8 cellular contexts compared by ENCODE assay signal in the genomic region with DNA sequence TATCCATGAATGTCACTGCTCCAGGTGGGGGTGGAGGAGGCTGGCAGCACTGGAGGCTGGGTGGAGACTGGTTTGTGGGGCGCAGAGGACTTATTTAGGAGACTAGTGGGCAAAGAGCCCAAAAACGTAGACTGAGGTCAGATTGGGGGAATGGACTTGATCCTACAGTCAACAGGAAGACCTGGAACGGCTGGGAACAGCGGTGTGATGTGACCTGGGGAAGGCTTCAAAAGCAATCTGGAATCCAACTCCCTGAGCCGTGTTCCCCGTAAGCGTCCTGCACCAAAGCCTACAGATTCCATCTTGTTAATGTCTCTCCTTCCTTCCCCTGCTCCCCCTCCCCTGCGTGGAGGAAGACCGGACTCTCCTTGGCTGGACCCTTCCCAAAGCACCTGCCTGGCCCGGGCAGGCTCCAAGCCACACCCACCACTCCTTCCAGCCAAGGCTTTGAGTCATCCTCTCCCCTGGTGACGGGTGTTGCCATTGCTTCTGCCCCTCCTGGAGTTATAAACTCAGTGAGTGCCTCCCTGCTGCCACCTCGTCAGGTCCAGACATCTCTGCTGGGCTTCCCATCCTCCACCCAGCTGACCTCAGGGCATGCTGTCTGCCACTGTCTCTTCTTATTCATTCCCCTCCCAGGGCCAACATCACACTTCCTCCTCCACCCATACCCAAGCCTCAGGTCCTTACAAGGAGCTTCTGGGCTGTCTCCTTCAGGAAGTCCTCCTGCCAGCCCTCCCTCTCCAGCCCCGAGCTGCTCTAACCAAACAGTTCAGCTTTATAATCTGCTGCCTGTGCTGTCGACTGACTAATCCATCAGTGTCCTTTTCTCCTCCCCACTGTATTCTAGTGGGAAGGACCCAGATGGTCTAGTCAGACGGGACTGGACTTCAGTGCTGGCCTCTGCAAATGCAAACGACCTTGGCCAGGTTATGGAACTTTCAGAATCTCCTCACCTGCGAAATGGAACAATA. TPM values are rescaled to one million over a fixed set of nuclear protein-coding genes. Genes with fewer than 3 reads are reported as not detected.
DNase-seq lines count a peak whose midpoint lies in the region; ATAC-seq, FAIRE-seq and TF ChIP-seq lines count a peak whose summit lies in the region.

No MANE protein-coding gene starts in this region.

- in situ Hi-C loops in ACHN (cut with HindIII; ENCODE audit: low pct_ligation_motif_present, low pct_unique_long_range_greater_than_20kb, low sequenced_read_pairs), result no loop called here

- H3K9me3 Mint-ChIP-seq in activated T-helper 1 cell treated with anti-CD3 and anti-CD28 coated beads, Interleukin-12 subunit alpha, Interleukin-12 subunit beta, Interleukin-2, Interleukin-4 antibody, amounts not matched to agents 30 ng/mL and 10 ng/mL and 1 ng/mL, durations not matched to agents 14 hours and 24 hours and 36 hours, result no peaks in the 10 kb centered on the region
- H3K9me3 Mint-ChIP-seq in neural progenitor cell, result no peaks in the 10 kb centered on the region

- H3K4me2 ChIP-seq in neural progenitor cell, result peak overlapping the region; percentile 98

- H3K4me3 Mint-ChIP-seq in activated T-helper 1 cell treated with anti-CD3 and anti-CD28 coated beads, Interleukin-12 subunit alpha, Interleukin-12 subunit beta, Interleukin-2, Interleukin-4 antibody, amounts not matched to agents 30 ng/mL and 10 ng/mL and 1 ng/mL, durations not matched to agents 14 hours and 24 hours and 36 hours, result peak overlapping the region; percentile 74
- peak overlapping the region; percentile 83 for H3K4me3 Mint-ChIP-seq in neural progenitor cell

- H3K4me1 ChIP-seq in NT2/D1 (ENCODE audit: insufficient read depth, insufficient read length) (peaks cover 14% of the 10 kb centered on the region), neural progenitor cell (peaks cover 30% of the 10 kb centered on the region)

- H3K27me3 Mint-ChIP-seq in activated T-helper 1 cell treated with anti-CD3 and anti-CD28 coated beads, Interleukin-12 subunit alpha, Interleukin-12 subunit beta, Interleukin-2, Interleukin-4 antibody, amounts not matched to agents 30 ng/mL and 10 ng/mL and 1 ng/mL, durations not matched to agents 14 hours and 24 hours and 36 hours (ENCODE audit: insufficient read depth), result peaks cover 7% of the 10 kb centered on the region
- peaks cover 11% of the 10 kb centered on the region for H3K27me3 Mint-ChIP-seq in neural progenitor cell (ENCODE audit: insufficient read depth, low read depth)

- no peaks in the 10 kb centered on the region for H3K9me3 ChIP-seq in NT2/D1 (ENCODE audit: insufficient read depth, low read length)
- H3K9me3 ChIP-seq in neural progenitor cell (ENCODE audit: low read depth), result no peaks in the 10 kb centered on the region

- peaks cover 40% of the 10 kb centered on the region for H3K4me1 Mint-ChIP-seq in activated T-helper 1 cell treated with anti-CD3 and anti-CD28 coated beads, Interleukin-12 subunit alpha, Interleukin-12 subunit beta, Interleukin-2, Interleukin-4 antibody, amounts not matched to agents 30 ng/mL and 10 ng/mL and 1 ng/mL, durations not matched to agents 14 hours and 24 hours and 36 hours (ENCODE audit: low read depth)
- peaks cover 46% of the 10 kb centered on the region for H3K4me1 Mint-ChIP-seq in neural progenitor cell

- no peak overlapping the region for H2AFZ ChIP-seq in neural progenitor cell (replicated peaks)

- peaks cover 6% of the 10 kb centered on the region for H3K36me3 Mint-ChIP-seq in activated T-helper 1 cell treated with anti-CD3 and anti-CD28 coated beads, Interleukin-12 subunit alpha, Interleukin-12 subunit beta, Interleukin-2, Interleukin-4 antibody, amounts not matched to agents 30 ng/mL and 10 ng/mL and 1 ng/mL, durations not matched to agents 14 hours and 24 hours and 36 hours (ENCODE audit: low read depth)
- peaks cover 2% of the 10 kb centered on the region for H3K36me3 Mint-ChIP-seq in neural progenitor cell

- peaks cover 28% of the 10 kb centered on the region for H4K20me1 ChIP-seq in neural progenitor cell (ENCODE audit: low read depth)

- DNase-seq in ACHN (peak; percentile 92), GM19239 (ENCODE audit: insufficient read length, low spot score) (no peak), NT2/D1 (ENCODE audit: low read depth, low spot score) (peak; percentile 40), foreskin fibroblast (peak; percentile 51 to 74), neural progenitor cell (ENCODE audit: low spot score) (peak; percentile 39)
- DNase-seq in activated T-helper 1 cell treated with anti-CD3 and anti-CD28 coated beads, Interleukin-12 subunit alpha, Interleukin-12 subunit beta, Interleukin-2, Interleukin-4 antibody, amounts not matched to agents 30 ng/mL and 10 ng/mL and 1 ng/mL, durations not matched to agents 14 hours and 24 hours and 36 hours (ENCODE audit: low spot score), result peak; percentile 19

- ATAC-seq in GM21576 (IDR thresholded peaks at IDR 0.05; ENCODE audit: unreplicated experiment) (no peak), HG02610 (IDR thresholded peaks at IDR 0.05; ENCODE audit: unreplicated experiment) (no peak)

- H3F3A ChIP-seq in neural progenitor cell (ENCODE audit: low read depth), result peaks cover 44% of the 10 kb centered on the region

- H3K4me3 ChIP-seq in NT2/D1 (ENCODE audit: insufficient read length, low read depth) (no peak overlapping the region), foreskin fibroblast (ENCODE audit: low read depth in 1 of 2, low read length in 2 of 2) (no peak overlapping the region), neural progenitor cell (peak overlapping the region; percentile 78)

- H3K27me3 ChIP-seq in NT2/D1 (ENCODE audit: insufficient read depth, insufficient read length), result peaks cover 4% of the 10 kb centered on the region
- H3K27me3 ChIP-seq in neural progenitor cell, result peaks cover 13% of the 10 kb centered on the region

- H3K27ac Mint-ChIP-seq in activated T-helper 1 cell treated with anti-CD3 and anti-CD28 coated beads, Interleukin-12 subunit alpha, Interleukin-12 subunit beta, Interleukin-2, Interleukin-4 antibody, amounts not matched to agents 30 ng/mL and 10 ng/mL and 1 ng/mL, durations not matched to agents 14 hours and 24 hours and 36 hours, result peak overlapping the region; percentile 70
- H3K27ac Mint-ChIP-seq in neural progenitor cell, result peak overlapping the region; percentile 54

- TF ChIP-seq CTCF in foreskin fibroblast (IDR thresholded peaks at IDR 0.05; ENCODE audit: low read depth, low read length), result no peak
- no peak for TF ChIP-seq CTCF in neural progenitor cell (IDR thresholded peaks at IDR 0.05)

- H3K9ac ChIP-seq in NT2/D1 (ENCODE audit: insufficient read length, low read depth), result no peak overlapping the region
- no peak overlapping the region for H3K9ac ChIP-seq in neural progenitor cell

- H3K27ac ChIP-seq in neural progenitor cell, result no peak overlapping the region

- FAIRE-seq in GM19239 (lab: Jason Lieb, UNC), result peak; percentile 4

- intact Hi-C loops in activated T-helper 1 cell treated with anti-CD3 and anti-CD28 coated beads, Interleukin-12 subunit alpha, Interleukin-12 subunit beta, Interleukin-2, Interleukin-4 antibody, amounts not matched to agents 30 ng/mL and 10 ng/mL and 1 ng/mL, durations not matched to agents 14 hours and 24 hours and 36 hours (cut with micrococcal nuclease), result loop anchor here (10.0 kb wide), 1 partner anchor 511 kb away; no protein-coding TSS in a partner anchor

- peaks cover 31% of the 10 kb centered on the region for H3K79me2 ChIP-seq in neural progenitor cell (ENCODE audit: low read depth)

- H3K36me3 ChIP-seq in NT2/D1 (ENCODE audit: insufficient read depth, insufficient read length, low read length) (no peaks in the 10 kb centered on the region), neural progenitor cell (no peaks in the 10 kb centered on the region)

RNA-seq across cellular contexts. Expression of a gene that starts 1.6 kb away (rescaled TPM):
- 48.0 and 48.6 TPM in 2 replicates for total RNA-seq in activated T-helper 1 cell treated with anti-CD3 and anti-CD28 coated beads, Interleukin-12 subunit alpha, Interleukin-12 subunit beta, Interleukin-2, Interleukin-4 antibody, amounts not matched to agents 30 ng/mL and 10 ng/mL and 1 ng/mL, durations not matched to agents 14 hours and 24 hours and 36 hours
- 75.4 and 112 TPM in 2 replicates for total RNA-seq in neural progenitor cell (ENCODE audit: low replicate concordance)
